ENCODE assay signal across 11 cellular contexts in the genomic region with DNA sequence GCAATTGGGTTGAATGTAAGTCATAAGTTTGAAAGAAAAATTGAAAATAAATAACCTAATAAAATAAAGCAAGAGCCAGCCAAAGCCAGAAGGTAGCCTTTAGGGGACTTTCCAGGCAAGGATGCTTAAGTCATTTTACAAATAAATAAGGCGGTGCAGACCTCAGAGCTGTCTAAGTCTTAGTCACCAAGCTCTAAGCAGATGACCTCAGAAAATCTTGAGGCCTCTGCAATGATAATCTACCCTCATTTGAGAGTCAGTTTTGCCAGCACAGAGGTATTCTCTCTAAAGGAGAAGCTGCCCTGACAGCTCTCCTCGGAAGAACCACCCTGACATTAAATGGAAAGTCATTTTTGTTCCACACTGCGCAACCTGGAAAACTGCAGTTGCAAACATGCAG.
A peak's percentile ranks its signal among the peaks of the same experiment; 100 is the strongest.
DNase-seq lines count a peak whose midpoint lies in the region; ATAC-seq, FAIRE-seq and TF ChIP-seq lines count a peak whose summit lies in the region.
"Had no signal": no experiment of that assay in that cellular context is flagged by ENCODE, and none has a peak within 500 bp of the region (broad histone marks: within the 10 kb centered on the region; RNA-seq: fewer than 3 reads in every experiment).

No MANE protein-coding gene starts in this region.

- DNase-seq in Daoy (ENCODE audit: low read depth), result peak; percentile 42
- DNase-seq in dedifferentiated amniotic fluid mesenchymal stem cell (ENCODE audit: extremely low spot score), result peak; percentile 51
- DNase-seq in NCI-H187 (lab: John Stamatoyannopoulos, UW), result no peak
- no peak for DNase-seq in body of pancreas
- no peak for DNase-seq in central memory CD4-positive, alpha-beta T cell
- DNase-seq in small intestine, result no peak
- DNase-seq: activated CD4-positive, alpha-beta T cell treated with anti-CD3 and anti-CD28 coated beads, Interleukin-2, amount 50 U/mL, for 4 hours; left cardiac atrium had no signal

- H3K27ac ChIP-seq in body of pancreas (no peak overlapping the region), small intestine (ENCODE audit: low read depth in 1 of 2, low read length in 1 of 2) (no peak overlapping the region)

- no peak for TF ChIP-seq POLR2A in body of pancreas (IDR thresholded peaks at IDR 0.05)

- no peaks in the 10 kb centered on the region for H3K36me3 ChIP-seq in body of pancreas (replicated peaks in 1 of 2; ENCODE audit: insufficient read depth in 1 of 2, low read depth in 2 of 2)
- no peaks in the 10 kb centered on the region for H3K36me3 ChIP-seq in small intestine (ENCODE audit: control insufficient read depth in 2 of 2, insufficient read depth in 2 of 2, low read length in 2 of 2)

- H3K4me3 ChIP-seq in body of pancreas (no peak overlapping the region), small intestine (ENCODE audit: low read depth in 1 of 2, low read length in 2 of 2) (no peak overlapping the region)

- no peak for TF ChIP-seq CTCF in body of pancreas (IDR thresholded peaks at IDR 0.05)

- no peak for FAIRE-seq in small intestine (lab: Jason Lieb, UNC)
- FAIRE-seq: H1 had no signal

- 62 to 86% methylated on average over 3 of the region's 3 CpGs for WGBS in body of pancreas, 2 donors
- 45 to 70% (median 61%) methylated on average over 3 of the region's 3 CpGs for WGBS in small intestine, 3 donors

- ATAC-seq in GM19455 (IDR thresholded peaks at IDR 0.05; ENCODE audit: unreplicated experiment), result peak; percentile 46
- peak; percentile 46 for ATAC-seq in HG03342 (IDR thresholded peaks at IDR 0.05; ENCODE audit: unreplicated experiment)
- no peak for ATAC-seq in body of pancreas

- H3K27me3 ChIP-seq in body of pancreas, result no peaks in the 10 kb centered on the region
- no peaks in the 10 kb centered on the region for H3K27me3 ChIP-seq in small intestine (ENCODE audit: control insufficient read depth in 2 of 2, insufficient read depth in 2 of 2, low read length in 2 of 2)

- H3K4me1 ChIP-seq in body of pancreas (no peaks in the 10 kb centered on the region), small intestine (ENCODE audit: control insufficient read depth in 2 of 2, insufficient read depth in 1 of 2, low read depth in 1 of 2, low read length in 1 of 2) (no peaks in the 10 kb centered on the region)

- no peaks in the 10 kb centered on the region for H3K9me3 ChIP-seq in body of pancreas
- H3K9me3 ChIP-seq in small intestine (ENCODE audit: control insufficient read depth, low read depth), result no peaks in the 10 kb centered on the region

- intact Hi-C loops in body of pancreas (cut with DNase I), result no loop called here

Comparison
In these comparisons a context has a peak if more than half of its experiments do, and no peak if none do; other contexts are left out.
1. DNase-seq: peak in Daoy (single experiment) and dedifferentiated amniotic fluid mesenchymal stem cell (single experiment); none in NCI-H187 (0 of 2), body of pancreas (0 of 4), central memory CD4-positive, alpha-beta T cell (single experiment) and small intestine (single experiment).